In genomic region chrX:33078273-33078672, GRCh38 we compare ENCODE assay signal across 7 cellular contexts.
"Had no signal": no experiment of that assay in that cellular context is flagged by ENCODE, and none has a peak within 500 bp of the region (broad histone marks: within the 10 kb centered on the region; RNA-seq: fewer than 3 reads in every experiment).

No MANE protein-coding gene starts in this region.

- H3K27ac Mint-ChIP-seq: H9, HFFc6 had no signal

- H3K27ac ChIP-seq: GM23248, KMS-11 had no signal

- H3K4me2 ChIP-seq: KMS-11 had no signal

- DNase-seq: GM23248, H9, HCEC 1CT, HFFc6, IMR-90 had no signal

- H2AFZ ChIP-seq: GM23248 had no signal

- ATAC-seq: K562 had no signal

- H3K4me3 ChIP-seq: GM23248, K562 had no signal

- H3K4me3 Mint-ChIP-seq: H9, HFFc6 had no signal
